In the genomic region with DNA sequence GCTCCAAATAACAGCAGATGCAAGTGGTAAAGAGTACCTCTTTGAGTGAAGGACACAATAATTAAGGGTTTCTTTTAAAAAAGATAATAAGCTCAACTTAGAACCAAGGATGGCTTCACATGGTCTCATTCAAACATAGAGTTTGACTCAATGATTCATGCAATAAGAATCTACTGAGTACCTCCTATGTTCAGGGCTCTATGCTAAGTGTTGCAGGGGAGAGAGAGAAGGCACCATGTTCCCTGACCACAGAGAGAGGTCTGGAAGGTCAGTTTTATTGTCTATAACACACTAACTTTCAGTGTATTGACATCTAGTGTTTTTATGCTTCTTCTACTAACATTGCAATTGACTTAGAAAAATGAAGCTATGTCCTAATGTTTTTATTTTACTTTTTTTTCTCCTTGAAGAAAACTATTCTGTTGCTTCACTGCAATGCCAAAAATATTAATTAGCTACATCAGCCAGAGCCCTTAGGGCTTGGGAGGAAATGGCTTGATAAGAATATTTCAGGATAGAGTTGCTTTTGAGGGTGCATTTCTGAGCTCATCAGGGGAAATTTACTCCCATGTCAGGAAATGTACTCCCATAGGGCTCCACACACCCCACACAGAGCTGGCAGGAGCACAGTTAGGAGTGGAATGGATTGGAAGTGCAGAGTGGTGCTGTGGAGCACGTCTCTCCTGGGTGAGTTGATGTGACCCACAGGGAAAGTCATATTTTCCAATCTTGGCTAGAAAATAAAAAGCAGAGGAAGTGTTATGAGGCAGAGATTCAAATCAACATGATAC, we compare ENCODE assay signal across 1 cellular context.
TF ChIP-seq lines count a peak whose summit lies in the region.

No MANE protein-coding gene starts in this region.

TF ChIP-seq in IMR-90, 13 proteins besides CTCF, POLR2A, EP300 and RAD21:
- no peak for TF ChIP-seq CHD1 (IDR thresholded peaks at IDR 0.05; ENCODE audit: low read depth, low read length)
- no peak for TF ChIP-seq FOS (IDR thresholded peaks at IDR 0.05; ENCODE audit: low read depth, low read length)
- TF ChIP-seq SMC3 (IDR thresholded peaks at IDR 0.05; ENCODE audit: low read depth, low read length): no peak
- TF ChIP-seq NFE2L2 (IDR thresholded peaks at IDR 0.05; ENCODE audit: low read depth, low read length): no peak
- no peak for TF ChIP-seq MXI1 (IDR thresholded peaks at IDR 0.05; ENCODE audit: borderline replicate concordance, low read depth, low read length)
- TF ChIP-seq RFX5 (IDR thresholded peaks at IDR 0.05; ENCODE audit: low read depth, low read length): no peak
- TF ChIP-seq, protein P1, sequence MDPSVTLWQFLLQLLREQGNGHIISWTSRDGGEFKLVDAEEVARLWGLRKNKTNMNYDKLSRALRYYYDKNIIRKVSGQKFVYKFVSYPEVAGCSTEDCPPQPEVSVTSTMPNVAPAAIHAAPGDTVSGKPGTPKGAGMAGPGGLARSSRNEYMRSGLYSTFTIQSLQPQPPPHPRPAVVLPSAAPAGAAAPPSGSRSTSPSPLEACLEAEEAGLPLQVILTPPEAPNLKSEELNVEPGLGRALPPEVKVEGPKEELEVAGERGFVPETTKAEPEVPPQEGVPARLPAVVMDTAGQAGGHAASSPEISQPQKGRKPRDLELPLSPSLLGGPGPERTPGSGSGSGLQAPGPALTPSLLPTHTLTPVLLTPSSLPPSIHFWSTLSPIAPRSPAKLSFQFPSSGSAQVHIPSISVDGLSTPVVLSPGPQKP (IDR thresholded peaks at IDR 0.05; ENCODE audit: borderline replicate concordance, low read depth, low read length): no peak
- no peak for TF ChIP-seq MAFK (IDR thresholded peaks at IDR 0.05; ENCODE audit: low read depth, low read length)
- TF ChIP-seq MAZ (IDR thresholded peaks at IDR 0.05; ENCODE audit: borderline replicate concordance, low read depth, low read length): no peak
